In genomic region chr2:96431319-96431718, GRCh38 we compare ENCODE assay signal across 22 cellular contexts.
"Had no signal": no experiment of that assay in that cellular context is flagged by ENCODE, and none has a peak within 500 bp of the region (broad histone marks: within the 10 kb centered on the region; RNA-seq: fewer than 3 reads in every experiment).

No MANE protein-coding gene starts in this region.

- H3K36me3 ChIP-seq: sigmoid colon, thoracic aorta, upper lobe of left lung had no signal

- H3K9me3 ChIP-seq: thoracic aorta had no signal

- H3K4me3 ChIP-seq: lung, sigmoid colon, smooth muscle cell, thoracic aorta, upper lobe of left lung had no signal

- H3K27me3 ChIP-seq: upper lobe of left lung had no signal

- FAIRE-seq: endothelial cell of umbilical vein had no signal

- DNase-seq: activated CD4-positive, alpha-beta T cell treated with anti-CD3 and anti-CD28 coated beads for 1 hour; activated CD4-positive, alpha-beta T cell treated with anti-CD3 and anti-CD28 coated beads, Interleukin-2, amount 50 U/mL, for 1 hour; activated gamma-delta T cell treated with Interleukin-2 at 50 U/mL for 16 hours; activated T-cell treated with anti-CD3 and anti-CD28 coated beads, Interleukin-2, amount 50 U/mL, for 1 hour; central memory CD4-positive, alpha-beta T cell; effector memory CD4-positive, alpha-beta T cell; foreskin melanocyte; glutamatergic neuron; islet precursor cell; left colon; naive B cell; sigmoid colon; stimulated activated CD4-positive, alpha-beta T cell treated with anti-CD3 and anti-CD28 coated beads, Interleukin-15, amount 100 ng/mL, for 24 hours; stimulated activated CD4-positive, alpha-beta T cell treated with anti-CD3 and anti-CD28 coated beads, Interleukin-2, amount 100 ng/mL, for 48 hours; stimulated activated naive CD4-positive, alpha-beta T cell; T-cell had no signal

- H3K27ac ChIP-seq: sigmoid colon, thoracic aorta, upper lobe of left lung had no signal

- ATAC-seq: esophagus mucosa, left colon, T-cell had no signal

- H3K4me1 ChIP-seq: sigmoid colon, upper lobe of left lung had no signal
